1 cellular context compared by ENCODE assay signal in the genomic region with DNA sequence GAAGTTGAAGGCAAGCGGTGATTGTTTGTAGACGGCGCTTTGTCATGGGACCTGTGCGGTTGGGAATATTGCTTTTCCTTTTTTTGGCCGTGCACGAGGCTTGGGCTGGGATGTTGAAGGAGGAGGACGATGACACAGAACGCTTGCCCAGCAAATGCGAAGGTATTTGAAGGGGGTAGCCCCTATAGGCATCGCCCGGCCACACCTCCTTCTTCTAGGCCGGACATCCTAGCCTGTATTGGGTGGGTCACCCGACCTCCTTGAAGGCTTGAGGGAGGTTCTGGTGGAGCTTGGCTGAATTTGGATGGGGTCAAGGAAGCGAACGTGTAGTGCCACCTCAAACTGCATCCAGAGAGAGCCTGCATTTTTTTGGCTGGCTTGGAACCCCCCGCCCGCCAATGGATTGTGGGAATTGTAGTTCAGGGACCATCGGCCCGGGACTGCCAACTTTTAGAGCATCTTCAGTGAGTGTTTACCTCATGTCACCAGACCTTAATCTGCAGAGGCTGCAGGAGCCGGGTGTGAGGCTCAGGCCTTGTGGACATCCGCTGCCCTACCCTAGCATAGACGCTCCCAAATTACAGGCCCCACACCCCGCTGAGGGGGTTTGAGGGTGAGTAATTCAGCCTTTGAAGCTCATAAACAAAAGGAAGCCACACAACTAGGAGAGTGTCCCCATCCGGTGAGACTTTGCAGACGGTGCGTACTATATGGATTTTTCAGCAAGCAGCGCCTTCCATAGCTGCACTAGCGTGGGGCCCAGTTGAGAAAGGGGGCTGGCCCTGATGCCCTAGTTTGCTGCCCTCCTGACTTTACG.
TF ChIP-seq lines count a peak whose summit lies in the region.

No MANE protein-coding gene starts in this region.

TF ChIP-seq in SK-N-SH, 30 proteins besides CTCF, POLR2A, EP300 and RAD21 (continued from another document):
- TF ChIP-seq, protein P1, sequence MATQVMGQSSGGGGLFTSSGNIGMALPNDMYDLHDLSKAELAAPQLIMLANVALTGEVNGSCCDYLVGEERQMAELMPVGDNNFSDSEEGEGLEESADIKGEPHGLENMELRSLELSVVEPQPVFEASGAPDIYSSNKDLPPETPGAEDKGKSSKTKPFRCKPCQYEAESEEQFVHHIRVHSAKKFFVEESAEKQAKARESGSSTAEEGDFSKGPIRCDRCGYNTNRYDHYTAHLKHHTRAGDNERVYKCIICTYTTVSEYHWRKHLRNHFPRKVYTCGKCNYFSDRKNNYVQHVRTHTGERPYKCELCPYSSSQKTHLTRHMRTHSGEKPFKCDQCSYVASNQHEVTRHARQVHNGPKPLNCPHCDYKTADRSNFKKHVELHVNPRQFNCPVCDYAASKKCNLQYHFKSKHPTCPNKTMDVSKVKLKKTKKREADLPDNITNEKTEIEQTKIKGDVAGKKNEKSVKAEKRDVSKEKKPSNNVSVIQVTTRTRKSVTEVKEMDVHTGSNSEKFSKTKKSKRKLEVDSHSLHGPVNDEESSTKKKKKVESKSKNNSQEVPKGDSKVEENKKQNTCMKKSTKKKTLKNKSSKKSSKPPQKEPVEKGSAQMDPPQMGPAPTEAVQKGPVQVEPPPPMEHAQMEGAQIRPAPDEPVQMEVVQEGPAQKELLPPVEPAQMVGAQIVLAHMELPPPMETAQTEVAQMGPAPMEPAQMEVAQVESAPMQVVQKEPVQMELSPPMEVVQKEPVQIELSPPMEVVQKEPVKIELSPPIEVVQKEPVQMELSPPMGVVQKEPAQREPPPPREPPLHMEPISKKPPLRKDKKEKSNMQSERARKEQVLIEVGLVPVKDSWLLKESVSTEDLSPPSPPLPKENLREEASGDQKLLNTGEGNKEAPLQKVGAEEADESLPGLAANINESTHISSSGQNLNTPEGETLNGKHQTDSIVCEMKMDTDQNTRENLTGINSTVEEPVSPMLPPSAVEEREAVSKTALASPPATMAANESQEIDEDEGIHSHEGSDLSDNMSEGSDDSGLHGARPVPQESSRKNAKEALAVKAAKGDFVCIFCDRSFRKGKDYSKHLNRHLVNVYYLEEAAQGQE (IDR thresholded peaks at IDR 0.05; ENCODE audit: low read depth, low read length) = no peak
- TF ChIP-seq POLR2AphosphoS5 (IDR thresholded peaks at IDR 0.05; ENCODE audit: low read depth, low read length) = peak; percentile 3; the same call in 1 of the 2 replicates
